ENCODE assay signal across 11 cellular contexts in the genomic region with DNA sequence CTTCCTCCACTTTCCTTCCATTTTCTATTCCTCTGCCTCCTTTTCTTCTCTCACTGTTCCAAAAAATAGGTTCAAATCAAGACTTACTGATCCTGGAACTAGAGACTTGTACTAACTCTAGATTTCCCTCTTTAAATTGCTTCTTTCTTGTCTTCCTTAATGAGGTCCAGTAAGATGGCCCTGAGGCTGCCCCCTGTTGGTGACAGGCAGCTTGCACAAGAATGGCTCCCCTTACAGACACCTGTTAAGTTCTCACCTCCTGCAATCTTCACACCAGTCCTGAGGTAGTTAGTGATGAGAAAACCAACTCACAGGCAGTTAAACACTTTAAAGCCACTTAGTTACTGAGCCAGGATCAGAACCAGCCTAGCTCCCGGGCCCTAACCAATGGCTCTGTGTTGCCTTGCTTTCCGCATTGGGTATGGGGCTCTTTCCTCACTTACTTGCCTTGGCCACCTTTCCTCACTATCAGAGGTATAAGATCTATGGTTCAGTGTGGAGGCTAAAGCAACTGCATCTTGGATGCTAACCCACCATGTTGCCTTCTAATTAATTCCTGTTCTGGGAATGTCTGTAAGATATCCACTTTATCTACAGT.
A peak's percentile ranks its signal among the peaks of the same experiment; 100 is the strongest.
DNase-seq lines count a peak whose midpoint lies in the region; ATAC-seq and TF ChIP-seq lines count a peak whose summit lies in the region.
"Had no signal": no experiment of that assay in that cellular context is flagged by ENCODE, and none has a peak within 500 bp of the region (broad histone marks: within the 10 kb centered on the region; RNA-seq: fewer than 3 reads in every experiment).

No MANE protein-coding gene starts in this region.

- no peak overlapping the region for H3K4me3 ChIP-seq in heart right ventricle
- no peak overlapping the region for H3K4me3 ChIP-seq in Karpas-422 (ENCODE audit: low read length)
- no peak overlapping the region for H3K4me3 ChIP-seq in transverse colon

- H3K36me3 ChIP-seq in heart right ventricle = no peaks in the 10 kb centered on the region
- H3K36me3 ChIP-seq in Karpas-422 (ENCODE audit: insufficient read depth, low read length) = no peaks in the 10 kb centered on the region
- H3K36me3 ChIP-seq in transverse colon = no peaks in the 10 kb centered on the region

- H3K9me3 ChIP-seq in heart right ventricle (no peaks in the 10 kb centered on the region), Karpas-422 (ENCODE audit: low read length) (no peaks in the 10 kb centered on the region), transverse colon (no peaks in the 10 kb centered on the region)

- no peak overlapping the region for H3K4me2 ChIP-seq in Karpas-422 (ENCODE audit: low read depth, low read length, poor library complexity, severe bottlenecking)

- H3K9ac ChIP-seq in Karpas-422 (ENCODE audit: low read length) = no peak overlapping the region

- TF ChIP-seq EP300 in transverse colon (IDR thresholded peaks at IDR 0.05; ENCODE audit: low read depth) = no peak

- H3K4me1 ChIP-seq in heart right ventricle (no peaks in the 10 kb centered on the region), Karpas-422 (ENCODE audit: low read length) (peaks cover 14% of the 10 kb centered on the region), transverse colon (no peaks in the 10 kb centered on the region)

- in situ Hi-C loops in transverse colon (cut with MboI; ENCODE audit: low pct_ligation_motif_present in 1 of 4, low pct_unique_long_range_greater_than_20kb in 1 of 4, low sequenced_read_pairs in 3 of 4) = loop anchor here in 3 of 4 donors (25.0 kb wide), 2 partner anchors 796 to 954 kb away; no protein-coding TSS in a partner anchor

- H3K79me2 ChIP-seq in Karpas-422 (ENCODE audit: low read length) = no peaks in the 10 kb centered on the region

- H3K27ac ChIP-seq in heart right ventricle (no peak overlapping the region), Karpas-422 (ENCODE audit: low read length) (no peak overlapping the region), transverse colon (no peak overlapping the region)

- TF ChIP-seq CTCF in heart right ventricle (IDR thresholded peaks at IDR 0.05) = peak in 5 of 9 donors; percentile 9 to 49 (median 25)
- TF ChIP-seq CTCF in transverse colon (IDR thresholded peaks at IDR 0.05) = peak in 3 of 5 experiments; percentile 12 to 34 (median 31)

- no peak for TF ChIP-seq POLR2A in transverse colon (IDR thresholded peaks at IDR 0.05)

- H3K9me2 ChIP-seq in Karpas-422 (replicated peaks; ENCODE audit: insufficient read depth, low read length) = no peaks in the 10 kb centered on the region

- H3K27me3 ChIP-seq in heart right ventricle (peaks cover 0 to 10% (median 0%) of the 10 kb centered on the region in 7 donors), Karpas-422 (ENCODE audit: low read length) (no peaks in the 10 kb centered on the region), transverse colon (no peaks in the 10 kb centered on the region)

- H2AFZ ChIP-seq in Karpas-422 (ENCODE audit: low read length) = no peak overlapping the region

- no peak for DNase-seq in heart right ventricle
- DNase-seq in Right ventricle myocardium superior = no peak
- peak; percentile 78 for DNase-seq in Karpas-422
- DNase-seq in dermis blood vessel endothelial cell = peak; percentile 14
- peak; percentile 10 for DNase-seq in transverse colon
- DNase-seq in mucosa of gallbladder (ENCODE audit: low spot score) = no peak
- no peak for DNase-seq in head of caudate nucleus
- DNase-seq in hippocampal formation (lab: John Stamatoyannopoulos, UW) = no peak
- DNase-seq: COR-L47, kidney glomerular epithelial cell had no signal

- 97 to 100% methylated on average over 2 of the region's 2 CpGs for WGBS in heart right ventricle, 2 donors
- 88% methylated on average over 2 of the region's 2 CpGs; no CpG with 5 or more reads in 1 of the 2 donors for WGBS in transverse colon (ENCODE audit: low coverage in 1 of 2), 2 donors

- intact Hi-C loops in heart right ventricle (cut with DNase I) (no loop called here), Right ventricle myocardium superior (cut with DNase I) (no loop called here), transverse colon (cut with DNase I; ENCODE audit: low total_unique reads) (loop anchor here (5.0 kb wide), 1 partner anchor 1004 kb away; no protein-coding TSS in a partner anchor), head of caudate nucleus (cut with DNase I) (no loop called here)

- ATAC-seq in heart right ventricle (no peak), Right ventricle myocardium superior (ENCODE audit: poor library complexity) (no peak)
- ATAC-seq: stimulated activated naive CD8-positive, alpha-beta T cell treated with anti-CD3 and anti-CD28 coated beads, Interleukin-15, amount 100 ng/mL, for 72 hours had no signal

- no peaks in the 10 kb centered on the region for H4K20me1 ChIP-seq in Karpas-422 (ENCODE audit: insufficient read depth, low read depth, low read length)

Comparison
In these comparisons a context has a peak if more than half of its experiments do, and no peak if none do; other contexts are left out.
1. DNase-seq: peak in Karpas-422 (single experiment), dermis blood vessel endothelial cell (single experiment) and transverse colon (single experiment); none in heart right ventricle (0 of 2), Right ventricle myocardium superior (single experiment), mucosa of gallbladder (single experiment), head of caudate nucleus (0 of 42) and hippocampal formation (0 of 2).